In the genomic region with DNA sequence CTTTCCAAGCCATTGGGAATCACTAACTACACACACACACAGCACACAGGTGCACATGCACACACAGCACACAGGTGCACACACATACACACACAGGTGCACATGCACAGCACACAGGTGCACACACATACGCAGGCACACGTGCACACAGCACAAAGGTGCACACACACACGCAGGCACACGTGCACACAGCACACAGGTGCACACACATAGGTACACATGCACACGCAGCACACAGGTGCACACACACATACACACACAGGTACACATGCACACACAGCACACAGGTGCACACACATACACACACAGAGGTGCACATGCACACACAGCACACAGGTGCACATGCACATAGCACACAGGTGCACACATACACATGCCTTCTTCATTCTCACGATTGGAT, we compare ENCODE assay signal across 24 cellular contexts.
"Had no signal": no experiment of that assay in that cellular context is flagged by ENCODE, and none has a peak within 500 bp of the region (broad histone marks: within the 10 kb centered on the region; RNA-seq: fewer than 3 reads in every experiment).

No MANE protein-coding gene starts in this region.

- H3K4me1 ChIP-seq: left ventricle myocardium inferior, neural progenitor cell, right atrium auricular region, stomach, testis, thyroid gland, transverse colon, upper lobe of right lung, uterus had no signal

- H3K4me3 ChIP-seq: left ventricle myocardium inferior, lung, neural progenitor cell, ovary, right atrium auricular region, skin epidermis, stomach, testis, thyroid gland, transverse colon, upper lobe of right lung, uterus had no signal

- H3K27ac ChIP-seq: left ventricle myocardium inferior, neural progenitor cell, ovary, right atrium auricular region, skin epidermis, stomach, testis, thyroid gland, transverse colon, upper lobe of right lung, uterus had no signal

- H3K36me3 ChIP-seq: left ventricle myocardium inferior, neural progenitor cell, ovary, right atrium auricular region, stomach, thyroid gland, transverse colon, upper lobe of right lung, uterus had no signal

- H3K9me3 ChIP-seq: left ventricle myocardium inferior, ovary, right atrium auricular region, stomach, testis, thyroid gland, transverse colon, upper lobe of right lung, uterus had no signal

- H3K27me3 ChIP-seq: neural progenitor cell, ovary, right atrium auricular region, testis, thyroid gland, transverse colon, upper lobe of right lung, uterus had no signal

- DNase-seq: hippocampal formation; islet precursor cell; left ventricle myocardium inferior; mesendoderm; naive B cell; natural killer cell; nephron progenitor cell; ovary; stimulated activated CD4-positive, alpha-beta T cell treated with anti-CD3 and anti-CD28 coated beads, Interleukin-12 subunit alpha, Interleukin-12 subunit beta, amount 100 ng/mL, for 4 hours; stimulated activated CD4-positive, alpha-beta T cell treated with anti-CD3 and anti-CD28 coated beads, Interleukin-15, amount 100 ng/mL, for 24 hours; stimulated activated CD4-positive, alpha-beta T cell treated with anti-CD3 and anti-CD28 coated beads, Interleukin-2, amount 100 ng/mL, for 24 hours; stimulated activated CD4-positive, alpha-beta T cell treated with anti-CD3 and anti-CD28 coated beads, Interleukin-4, amount 100 ng/mL, for 1 hour; stimulated activated naive B cell treated with anti-CD40 and anti-IgM and Interleukin-4, amounts not matched to agents 10 μg/mL and 1 μg/mL and 100 μg/mL, for 72 hours; stimulated activated naive CD8-positive, alpha-beta T cell treated with anti-CD3 and anti-CD28 coated beads, Interleukin-15, Interleukin-2, amounts not matched to agents 100 U/mL and 50 U/mL, for 24 hours; stomach; testis; thyroid gland; transverse colon; upper lobe of right lung; uterus had no signal
